Comparison of ENCODE assay signal across 1 cellular context in the genomic region with DNA sequence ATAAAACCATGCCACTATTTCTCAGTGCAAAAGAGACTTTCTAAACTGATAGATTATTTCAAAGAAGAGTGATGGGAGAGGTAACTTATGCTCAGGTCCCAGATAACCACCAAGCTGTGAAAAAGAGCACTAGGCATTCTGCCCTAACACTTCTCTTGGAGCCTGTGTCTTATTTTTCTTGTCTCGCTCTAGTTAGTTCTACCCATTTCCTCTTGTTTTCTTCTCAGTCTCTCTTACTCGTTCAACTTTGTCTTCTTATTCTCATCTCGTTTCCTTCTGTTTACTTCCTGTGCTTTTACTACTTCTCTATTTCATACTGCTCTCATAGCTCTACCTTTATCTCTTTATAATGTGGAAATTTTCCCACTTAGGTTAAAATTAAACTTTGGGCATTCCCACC.
TF ChIP-seq lines count a peak whose summit lies in the region.

No MANE protein-coding gene starts in this region.

TF ChIP-seq in HepG2, 621 proteins besides CTCF, POLR2A, EP300 and RAD21 (continued from another document):
- TF ChIP-seq, protein P1, sequence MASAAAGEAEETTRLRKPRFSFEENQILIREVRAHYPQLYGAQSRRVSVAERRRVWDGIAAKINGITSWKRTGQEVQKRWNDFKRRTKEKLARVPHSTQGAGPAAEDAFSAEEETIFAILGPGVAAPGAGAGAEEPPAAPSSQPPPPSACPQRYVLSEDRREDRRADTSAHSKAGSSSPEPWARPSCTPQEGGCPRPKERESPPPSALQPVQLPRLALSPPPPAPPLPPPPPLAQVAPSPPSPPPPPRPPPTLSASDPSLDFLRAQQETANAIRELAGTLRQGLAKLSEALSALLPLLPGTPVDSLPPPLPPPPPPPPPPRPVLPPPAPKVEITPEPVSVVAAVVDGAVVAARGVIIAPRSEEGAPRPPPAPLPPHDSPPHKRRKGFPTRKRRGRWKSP (CRISPR knock-in tag; IDR thresholded peaks at IDR 0.05) = no peak
- TF ChIP-seq PHB2 (IDR thresholded peaks at IDR 0.05; ENCODE audit: partially characterized antibody) (no peak), GTF3A (CRISPR knock-in tag; conservative IDR thresholded peaks at IDR 0.05) (no peak), SALL1 (CRISPR knock-in tag; IDR thresholded peaks at IDR 0.05) (no peak), KLF15 (CRISPR knock-in tag; IDR thresholded peaks at IDR 0.05; ENCODE audit: borderline replicate concordance) (no peak)
- TF ChIP-seq, protein P2, sequence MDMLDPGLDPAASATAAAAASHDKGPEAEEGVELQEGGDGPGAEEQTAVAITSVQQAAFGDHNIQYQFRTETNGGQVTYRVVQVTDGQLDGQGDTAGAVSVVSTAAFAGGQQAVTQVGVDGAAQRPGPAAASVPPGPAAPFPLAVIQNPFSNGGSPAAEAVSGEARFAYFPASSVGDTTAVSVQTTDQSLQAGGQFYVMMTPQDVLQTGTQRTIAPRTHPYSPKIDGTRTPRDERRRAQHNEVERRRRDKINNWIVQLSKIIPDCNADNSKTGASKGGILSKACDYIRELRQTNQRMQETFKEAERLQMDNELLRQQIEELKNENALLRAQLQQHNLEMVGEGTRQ (IDR thresholded peaks at IDR 0.05; ENCODE audit: low read depth, low read length) = no peak
- TF ChIP-seq, protein P2 (CRISPR knock-in tag; IDR thresholded peaks at IDR 0.05; ENCODE audit: borderline replicate concordance) = no peak
TF ChIP-seq in HepG2: peak in this region for 0.
